In genomic region chr17:50363217-50364060, GRCh38 we compare ENCODE assay signal across 9 cellular contexts. TPM values are rescaled to one million over a fixed set of nuclear protein-coding genes. Genes with fewer than 3 reads are reported as not detected.
DNase-seq lines count a peak whose midpoint lies in the region; ATAC-seq and TF ChIP-seq lines count a peak whose summit lies in the region.
"Had no signal": no experiment of that assay in that cellular context is flagged by ENCODE, and none has a peak within 500 bp of the region (broad histone marks: within the 10 kb centered on the region; RNA-seq: fewer than 3 reads in every experiment).

No MANE protein-coding gene starts in this region.

- no peak overlapping the region for H3K4me2 ChIP-seq in fibroblast of lung (ENCODE audit: extremely low read depth, insufficient read depth, low read length)

- intact Hi-C loops in natural killer cell (cut with micrococcal nuclease) = loop anchor here (5.0 kb wide), 1 partner anchor 34 kb away; the partner anchor contains the start of gene LRRC59

- no peak overlapping the region for H3K4me3 ChIP-seq in H7 (ENCODE audit: insufficient read depth, low read depth, low read length)
- H3K4me3 ChIP-seq in fibroblast of lung (replicated peaks in 1 of 4; ENCODE audit: control extremely low read depth in 1 of 4, insufficient read depth in 1 of 4, low read depth in 3 of 4, low read length in 4 of 4) = no peak overlapping the region

- H3K4me1 Mint-ChIP-seq in natural killer cell = peaks cover 7 to 18% of the 10 kb centered on the region in 2 donors

- H3K27ac ChIP-seq in fibroblast of lung (ENCODE audit: insufficient read depth, low read length) = no peak overlapping the region
- H3K27ac ChIP-seq: neutrophil had no signal

- no peak overlapping the region for H2AFZ ChIP-seq in fibroblast of lung (ENCODE audit: low read length)

- no peaks in the 10 kb centered on the region for H3K27me3 ChIP-seq in H7 (ENCODE audit: control insufficient read depth, insufficient read depth, low read length)
- H3K27me3 ChIP-seq in fibroblast of lung (ENCODE audit: control insufficient read depth, insufficient read depth, low read length) = no peaks in the 10 kb centered on the region
- H3K27me3 ChIP-seq: neutrophil had no signal

- H3K4me1 ChIP-seq in fibroblast of lung (ENCODE audit: control insufficient read depth, extremely low read depth, insufficient read depth, low read length) = no peaks in the 10 kb centered on the region

- H3K9me3 Mint-ChIP-seq in natural killer cell = no peaks in the 10 kb centered on the region

- peak overlapping the region in 1 of 2 donors; percentile 13 for H3K27ac Mint-ChIP-seq in natural killer cell

- no peaks in the 10 kb centered on the region for H3K27me3 Mint-ChIP-seq in natural killer cell (ENCODE audit: low read depth in 2 of 2)

- no peaks in the 10 kb centered on the region for H3K9me3 ChIP-seq in fibroblast of lung (ENCODE audit: control insufficient read depth, insufficient read depth, low read depth, low read length)
- H3K9me3 ChIP-seq: neutrophil had no signal

- peaks cover 9% of the 10 kb centered on the region for H3K36me3 Mint-ChIP-seq in natural killer cell

- peaks cover 2% of the 10 kb centered on the region for H4K20me1 ChIP-seq in fibroblast of lung (ENCODE audit: control insufficient read depth, extremely low read depth, insufficient read depth, low read length)

- DNase-seq in H7 (peak; percentile 98), NCI-H774 (lab: John Stamatoyannopoulos, UW) (peak; percentile 7), fibroblast of lung (ENCODE audit: low read depth in 2 of 2) (peak; percentile 45 to 63), occipital lobe (lab: John Stamatoyannopoulos, UW) (peak; percentile 52), natural killer cell (no peak), HEK293T (ENCODE audit: extremely low spot score) (no peak)
- DNase-seq in activated CD8-positive, alpha-beta memory T cell treated with anti-CD3 and anti-CD28 coated beads, Interleukin-2, amount 50 U/mL, for 48 hours = no peak
- DNase-seq: NCI-H345 had no signal

- no peaks in the 10 kb centered on the region for H3K79me2 ChIP-seq in fibroblast of lung (ENCODE audit: control insufficient read depth, insufficient read depth, low read length)

- TF ChIP-seq CTCF in fibroblast of lung (conservative IDR thresholded peaks at IDR 0.05 in 1 of 2, IDR thresholded peaks at IDR 0.05 in 1 of 2; ENCODE audit: low read depth in 1 of 2, low read length in 2 of 2) = no peak
- TF ChIP-seq CTCF in natural killer cell (IDR thresholded peaks at IDR 0.05) = no peak

- CTCF ChIA-PET in HEK293T (lab: Yijun Ruan, JAX) = interaction anchor here (1.0 to 2.0 kb wide), 4 partner anchors 7 to 58 kb away, joined by 3 to 7 read pairs (median 4); no protein-coding TSS in a partner anchor

- H3K36me3 ChIP-seq in H7 (replicated peaks; ENCODE audit: control insufficient read depth, insufficient read depth, low read length) = peaks cover 22% of the 10 kb centered on the region
- H3K36me3 ChIP-seq in fibroblast of lung (ENCODE audit: control insufficient read depth, insufficient read depth, low read length) = peaks cover 12% of the 10 kb centered on the region

- H3K4me3 Mint-ChIP-seq in natural killer cell = no peak overlapping the region

- POLR2A ChIA-PET in HEK293T (lab: Yijun Ruan, JAX) = interaction anchor here (1.0 to 3.7 kb wide), 6 partner anchors 9 to 120 kb away, joined by 3 to 17 read pairs (median 13); partner anchors contain the start of genes EME1, LRRC59, MRPL27 and XYLT2

- H3K9ac ChIP-seq in fibroblast of lung (ENCODE audit: insufficient read depth, low read length) = no peak overlapping the region

- ATAC-seq in natural killer cell = no peak

TF ChIP-seq in HEK293T, 16 proteins besides CTCF, POLR2A, EP300 and RAD21:
- TF ChIP-seq FOXA1 (IDR thresholded peaks at IDR 0.05) = no peak
- TF ChIP-seq ZNF384 (IDR thresholded peaks at IDR 0.05) = no peak
- no peak for TF ChIP-seq PKNOX1 (IDR thresholded peaks at IDR 0.05)
- TF ChIP-seq L3MBTL2 (conservative IDR thresholded peaks at IDR 0.05) = no peak

RNA-seq across cellular contexts. Expression of gene MRPL27, which starts 9.5 kb away (rescaled TPM):
- 55.5 and 86.3 TPM in 2 replicates for total RNA-seq in H7 (2014; rRNA removed; shearing (Covaris generic))
- total RNA-seq in fibroblast of lung (43.4 and 53.3 TPM in 2 replicates), occipital lobe (30.3 TPM), natural killer cell (10 to 100 TPM; 16.4 to 36.6 (median 31.3) TPM)
- 113 and 142 TPM in 2 replicates for polyA plus RNA-seq in fibroblast of lung
- polyA plus RNA-seq in fibroblast of lung (2012) = 118 and 141 TPM in 2 replicates
- 33.3 and 59.7 TPM in 2 replicates for polyA minus RNA-seq in fibroblast of lung (ENCODE audit: low replicate concordance)

RNA-seq across cellular contexts. Expression of gene EME1, which starts 9.6 kb away (rescaled TPM):
- total RNA-seq in H7 (2014; rRNA removed; shearing (Covaris generic)) = 21.7 and 28.2 TPM in 2 replicates
- total RNA-seq in fibroblast of lung (0.51 and 2.3 TPM in 2 replicates), occipital lobe (1.4 TPM), natural killer cell (1 to 10 TPM; 2.4 to 3.2 (median 2.9) TPM)
- polyA plus RNA-seq in fibroblast of lung = 2.7 and 9.3 TPM in 2 replicates
- 2.5 and 8.0 TPM in 2 replicates for polyA plus RNA-seq in fibroblast of lung (2012)
- 1.4 and 5.4 TPM in 2 replicates for polyA minus RNA-seq in fibroblast of lung (ENCODE audit: low replicate concordance)

RNA-seq across cellular contexts. Expression of gene XYLT2, which starts 17.5 kb away (rescaled TPM):
- total RNA-seq in H7 (2014; rRNA removed; shearing (Covaris generic)) = 47.5 and 54.3 TPM in 2 replicates
- 32.9 and 43.9 TPM in 2 replicates for total RNA-seq in fibroblast of lung
- polyA plus RNA-seq in fibroblast of lung = 11.3 and 12.7 TPM in 2 replicates
- polyA plus RNA-seq in fibroblast of lung (2012) = 22.4 and 22.7 TPM in 2 replicates
- 40.4 and 49.9 TPM in 2 replicates for polyA minus RNA-seq in fibroblast of lung (ENCODE audit: low replicate concordance)
- 7.5 TPM for total RNA-seq in occipital lobe
- total RNA-seq in natural killer cell = 10 to 100 TPM; 16.3 to 25.4 (median 18.6) TPM

RNA-seq across cellular contexts. Expression of gene LRRC59, which starts 33.9 kb away (rescaled TPM):
- 105 and 119 TPM in 2 replicates for total RNA-seq in H7 (2014; rRNA removed; shearing (Covaris generic))
- total RNA-seq in fibroblast of lung (83.2 and 88.7 TPM in 2 replicates), occipital lobe (45.7 TPM), natural killer cell (10 to 100 TPM; 55.6 to 62.7 (median 56.0) TPM)
- polyA plus RNA-seq in fibroblast of lung = 142 and 167 TPM in 2 replicates
- 172 and 215 TPM in 2 replicates for polyA plus RNA-seq in fibroblast of lung (2012)
- polyA minus RNA-seq in fibroblast of lung (ENCODE audit: low replicate concordance) = 133 and 188 TPM in 2 replicates

Comparison
In these comparisons a context has a peak if more than half of its experiments do, and no peak if none do; other contexts are left out.
1. DNase-seq: peak in H7 (single experiment), NCI-H774 (single experiment), fibroblast of lung (2 of 2) and occipital lobe (single experiment); none in activated CD8-positive, alpha-beta memory T cell treated with anti-CD3 and anti-CD28 coated beads, Interleukin-2, amount 50 U/mL, for 48 hours (single experiment), natural killer cell (single experiment) and HEK293T (single experiment).